In the genomic region with DNA sequence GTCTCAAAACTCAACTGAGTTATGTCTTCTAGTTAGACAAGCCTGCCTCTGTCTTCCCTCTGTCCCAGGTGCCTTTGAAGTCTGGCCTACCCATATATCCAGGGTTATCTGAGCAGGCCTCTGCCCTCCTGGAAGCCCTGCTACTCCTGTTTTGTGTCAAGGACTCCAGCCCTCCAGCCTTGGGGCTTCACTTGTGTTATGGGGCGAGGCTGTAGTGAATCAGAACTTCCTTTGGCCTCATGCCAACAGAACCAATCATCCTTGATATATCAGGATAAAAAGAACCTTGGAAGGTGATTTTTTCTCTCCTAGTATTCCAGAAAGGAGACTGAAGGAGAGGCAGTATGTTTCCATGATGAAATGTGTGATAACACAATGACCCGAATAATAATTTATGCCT, we compare ENCODE assay signal across 32 cellular contexts. TPM values are rescaled to one million over a fixed set of nuclear protein-coding genes. Genes with fewer than 3 reads are reported as not detected.
"Had no signal": no experiment of that assay in that cellular context is flagged by ENCODE, and none has a peak within 500 bp of the region (broad histone marks: within the 10 kb centered on the region; RNA-seq: fewer than 3 reads in every experiment).

No MANE protein-coding gene starts in this region.

- H3K9me3 ChIP-seq: pancreas, prostate gland, testis, transverse colon had no signal

- H3K27me3 Mint-ChIP-seq: activated naive CD4-positive, alpha-beta T cell treated with anti-CD3 and anti-CD28 coated beads, Interleukin-2, amount 50 U/mL, for 24 hours; activated naive CD8-positive, alpha-beta T cell treated with anti-CD3 and anti-CD28 coated beads, Interleukin-2, amount 50 U/mL, for 24 hours had no signal

- H3K4me1 Mint-ChIP-seq: activated CD4-positive, alpha-beta T cell treated with anti-CD3 and anti-CD28 coated beads for 36 hours; activated CD8-positive, alpha-beta memory T cell treated with anti-CD3 and anti-CD28 coated beads, Interleukin-2, amount 10 ng/mL, durations not matched to agents 7 days and 5 days; activated naive CD4-positive, alpha-beta T cell treated with anti-CD3 and anti-CD28 coated beads, Interleukin-2, amount 50 U/mL, for 24 hours; activated naive CD8-positive, alpha-beta T cell treated with anti-CD3 and anti-CD28 coated beads, Interleukin-2, amount 50 U/mL, for 24 hours; naive thymus-derived CD8-positive, alpha-beta T cell; neural crest cell had no signal

- H3K36me3 ChIP-seq: pancreas, prostate gland, transverse colon had no signal

- ATAC-seq: activated CD4-positive, alpha-beta T cell treated with anti-CD3 and anti-CD28 coated beads for 36 hours; activated CD8-positive, alpha-beta memory T cell treated with anti-CD3 and anti-CD28 coated beads, Interleukin-2, amount 10 ng/mL, durations not matched to agents 7 days and 5 days; activated CD8-positive, alpha-beta T cell treated with anti-CD3 and anti-CD28 coated beads, Interleukin-2, amount 10 ng/mL, durations not matched to agents 7 days and 5 days; activated naive CD8-positive, alpha-beta T cell treated with anti-CD3 and anti-CD28 coated beads, Interleukin-2, amount 50 U/mL, for 24 hours; left cardiac atrium; left ventricle myocardium superior; naive thymus-derived CD8-positive, alpha-beta T cell; pancreas; sciatic nerve; stimulated activated naive CD8-positive, alpha-beta T cell treated with anti-CD3 and anti-CD28 coated beads, Interleukin-15, Interleukin-2, amounts not matched to agents 100 U/mL and 50 U/mL, for 24 hours had no signal

- H3K4me1 ChIP-seq: pancreas, prostate gland, testis, transverse colon had no signal

- H3K4me3 Mint-ChIP-seq: activated CD4-positive, alpha-beta T cell treated with anti-CD3 and anti-CD28 coated beads for 36 hours; activated CD8-positive, alpha-beta memory T cell treated with anti-CD3 and anti-CD28 coated beads, Interleukin-2, amount 10 ng/mL, durations not matched to agents 7 days and 5 days; activated CD8-positive, alpha-beta T cell treated with anti-CD3 and anti-CD28 coated beads, Interleukin-2, amount 10 ng/mL, durations not matched to agents 7 days and 5 days; activated naive CD4-positive, alpha-beta T cell treated with anti-CD3 and anti-CD28 coated beads, Interleukin-2, amount 50 U/mL, for 24 hours; activated naive CD8-positive, alpha-beta T cell treated with anti-CD3 and anti-CD28 coated beads, Interleukin-2, amount 50 U/mL, for 24 hours; naive thymus-derived CD8-positive, alpha-beta T cell; neural crest cell; T-helper 2 cell treated with Interferon-gamma antibody and Interleukin-4, amounts not matched to agents 5 μg/mL and 100 μg/mL, for 36 hours had no signal

- H3K36me3 Mint-ChIP-seq: activated CD8-positive, alpha-beta memory T cell treated with anti-CD3 and anti-CD28 coated beads, Interleukin-2, amount 10 ng/mL, durations not matched to agents 7 days and 5 days; activated naive CD4-positive, alpha-beta T cell treated with anti-CD3 and anti-CD28 coated beads, Interleukin-2, amount 50 U/mL, for 24 hours; naive thymus-derived CD8-positive, alpha-beta T cell had no signal

- H3K27ac ChIP-seq: pancreas, prostate gland, skin epidermis, testis, transverse colon had no signal

- H3K27ac Mint-ChIP-seq: activated CD4-positive, alpha-beta T cell treated with anti-CD3 and anti-CD28 coated beads for 36 hours; activated CD8-positive, alpha-beta memory T cell treated with anti-CD3 and anti-CD28 coated beads, Interleukin-2, amount 10 ng/mL, durations not matched to agents 7 days and 5 days; activated CD8-positive, alpha-beta T cell treated with anti-CD3 and anti-CD28 coated beads, Interleukin-2, amount 10 ng/mL, durations not matched to agents 7 days and 5 days; activated naive CD4-positive, alpha-beta T cell treated with anti-CD3 and anti-CD28 coated beads, Interleukin-2, amount 50 U/mL, for 24 hours; activated naive CD8-positive, alpha-beta T cell treated with anti-CD3 and anti-CD28 coated beads, Interleukin-2, amount 50 U/mL, for 24 hours; activated T-helper 2 cell treated with anti-CD3 and anti-CD28 coated beads, Interferon-gamma antibody, Interleukin-2, Interleukin-4, amounts not matched to agents 10 μg/mL and 5 μg/mL and 100 μg/mL, durations not matched to agents 14 hours and 24 hours and 36 hours; naive thymus-derived CD8-positive, alpha-beta T cell; T-helper 2 cell treated with Interferon-gamma antibody and Interleukin-4, amounts not matched to agents 5 μg/mL and 100 μg/mL, for 36 hours had no signal

- H3K27me3 ChIP-seq: testis, transverse colon had no signal

- H3K9me3 Mint-ChIP-seq: activated naive CD4-positive, alpha-beta T cell treated with anti-CD3 and anti-CD28 coated beads, Interleukin-2, amount 50 U/mL, for 24 hours; activated naive CD8-positive, alpha-beta T cell treated with anti-CD3 and anti-CD28 coated beads, Interleukin-2, amount 50 U/mL, for 24 hours; activated T-helper 2 cell treated with anti-CD3 and anti-CD28 coated beads, Interferon-gamma antibody, Interleukin-2, Interleukin-4, amounts not matched to agents 10 μg/mL and 5 μg/mL and 100 μg/mL, durations not matched to agents 14 hours and 24 hours and 36 hours; naive thymus-derived CD8-positive, alpha-beta T cell; T-helper 2 cell treated with Interferon-gamma antibody and Interleukin-4, amounts not matched to agents 5 μg/mL and 100 μg/mL, for 36 hours had no signal

- H3K4me3 ChIP-seq: pancreas, prostate gland, skin epidermis, testis, transverse colon had no signal

- DNase-seq: activated CD4-positive, alpha-beta T cell treated with anti-CD3 and anti-CD28 coated beads for 36 hours; activated CD4-positive, CD25-positive, alpha-beta regulatory T cell; activated CD8-positive, alpha-beta memory T cell treated with anti-CD3 and anti-CD28 coated beads, Interleukin-2, amount 10 ng/mL, durations not matched to agents 7 days and 5 days; activated CD8-positive, alpha-beta T cell treated with anti-CD3 and anti-CD28 coated beads, Interleukin-2, amount 10 ng/mL, durations not matched to agents 7 days and 5 days; activated naive CD8-positive, alpha-beta T cell treated with anti-CD3 and anti-CD28 coated beads, Interleukin-2, amount 50 U/mL, for 24 hours; activated T-cell treated with anti-CD3 and anti-CD28 coated beads, Interleukin-2, amount 50 U/mL, for 48 hours; effector CD8-positive, alpha-beta T cell; head of caudate nucleus; hippocampal formation; left cardiac atrium; left ventricle myocardium superior; naive thymus-derived CD8-positive, alpha-beta T cell; nucleus accumbens; pancreas; retina; stimulated activated CD4-positive, alpha-beta T cell treated with anti-CD3 and anti-CD28 coated beads, Interleukin-12 subunit alpha, Interleukin-12 subunit beta, amount 100 ng/mL, for 4 hours; stimulated activated CD4-positive, alpha-beta T cell treated with anti-CD3 and anti-CD28 coated beads, Interleukin-4, amount 100 ng/mL, for 1 hour; stimulated activated naive CD8-positive, alpha-beta T cell treated with anti-CD3 and anti-CD28 coated beads, Interleukin-15, Interleukin-2, amounts not matched to agents 100 U/mL and 50 U/mL, for 24 hours; testis; transverse colon had no signal

RNA-seq across cellular contexts. Expression of gene ADGRG4, which starts 8.9 kb away (rescaled TPM):
- total RNA-seq: activated CD4-positive, alpha-beta T cell treated with anti-CD3 and anti-CD28 coated beads for 36 hours; activated CD8-positive, alpha-beta memory T cell treated with anti-CD3 and anti-CD28 coated beads, Interleukin-2, amount 10 ng/mL, durations not matched to agents 7 days and 5 days; activated CD8-positive, alpha-beta T cell treated with anti-CD3 and anti-CD28 coated beads, Interleukin-2, amount 10 ng/mL, durations not matched to agents 7 days and 5 days; activated T-helper 2 cell treated with anti-CD3 and anti-CD28 coated beads, Interferon-gamma antibody, Interleukin-2, Interleukin-4, amounts not matched to agents 10 μg/mL and 5 μg/mL and 100 μg/mL, durations not matched to agents 14 hours and 24 hours and 36 hours; dermis microvascular lymphatic vessel endothelial cell; epithelial cell of proximal tubule; fibroblast of villous mesenchyme; left ventricle myocardium superior; naive thymus-derived CD8-positive, alpha-beta T cell; neural crest cell; pancreas; urinary bladder had no signal
- polyA plus RNA-seq: keratinocyte; naive thymus-derived CD8-positive, alpha-beta T cell had no signal
